ENCODE assay signal across 32 cellular contexts in the genomic region with DNA sequence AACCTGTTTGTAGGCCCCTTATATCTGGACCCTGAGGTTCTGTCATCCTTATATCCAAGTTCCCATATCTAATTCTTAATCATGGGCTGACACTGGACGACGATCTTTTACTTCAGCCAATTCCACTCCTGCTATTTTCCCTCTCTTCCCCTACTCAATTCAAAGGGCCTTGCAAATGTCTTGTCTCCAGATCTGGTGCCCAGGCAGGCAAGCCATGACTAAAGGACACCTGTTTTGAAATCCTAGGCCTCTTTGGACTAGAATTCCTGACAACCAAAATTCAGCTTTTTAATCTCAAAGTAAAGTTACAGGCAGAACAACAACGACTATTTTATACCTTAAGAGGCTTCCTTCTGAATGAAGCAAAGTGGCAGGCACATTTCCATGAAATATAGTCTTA.
"Had no signal": no experiment of that assay in that cellular context is flagged by ENCODE, and none has a peak within 500 bp of the region (broad histone marks: within the 10 kb centered on the region; RNA-seq: fewer than 3 reads in every experiment).

No MANE protein-coding gene starts in this region.

- DNase-seq: Kasumi-1, MG63, NCI-H1048, NCI-H1092 treated with DMSO at 0.1 percent for 48 hours, NCI-H1105 treated with DMSO at 0.1 percent for 48 hours, NCI-H1417, NCI-H1436, NCI-H146, NCI-H1694, NCI-H187, NCI-H1930, NCI-H2029 treated with DMSO at 0.1 percent for 48 hours, NCI-H2081 treated with DMSO at 0.1 percent for 48 hours, NCI-H2107, NCI-H2171, NCI-H226, NCI-H446 treated with DMSO at 0.1 percent for 48 hours, NCI-H510A, NCI-H524, NCI-H526, NCI-H748 treated with DMSO at 0.1 percent for 48 hours, NCI-H82, PC-9, SHP77, SIG-M5, SK-N-SH, SW 1271 had no signal

- H3K4me3 ChIP-seq: MG63, PC-9, SJSA1 had no signal

- H3K4me1 ChIP-seq: SJSA1 had no signal

- H3K9ac ChIP-seq: SK-N-SH had no signal

- H3K4me2 ChIP-seq: PC-9, SK-N-SH had no signal

- H3K27me3 ChIP-seq: MG63, SJSA1 had no signal

- H3K36me3 ChIP-seq: MG63, SJSA1 had no signal

- H2AFZ ChIP-seq: PC-9 had no signal

- H3K9me3 ChIP-seq: MG63, SJSA1, SK-N-SH had no signal

- ATAC-seq: Panc1, Right ventricle myocardium inferior had no signal

- H3K27ac ChIP-seq: PC-9, RWPE1, SJSA1 had no signal

- FAIRE-seq: RCC 7860 had no signal
